Comparison of ENCODE assay signal across 17 cellular contexts in genomic region chr19:42111811-42112210, GRCh38. TPM values are rescaled to one million over a fixed set of nuclear protein-coding genes. Genes with fewer than 3 reads are reported as not detected.
DNase-seq lines count a peak whose midpoint lies in the region; ATAC-seq and TF ChIP-seq lines count a peak whose summit lies in the region.
"Had no signal": no experiment of that assay in that cellular context is flagged by ENCODE, and none has a peak within 500 bp of the region (broad histone marks: within the 10 kb centered on the region; RNA-seq: fewer than 3 reads in every experiment).

No MANE protein-coding gene starts in this region.

- TF ChIP-seq CTCF in natural killer cell (IDR thresholded peaks at IDR 0.05) (no peak), RWPE1 (conservative IDR thresholded peaks at IDR 0.05; ENCODE audit: low read depth) (no peak), epithelial cell of esophagus (IDR thresholded peaks at IDR 0.05; ENCODE audit: insufficient read depth, low read depth, low read length, missing control alignments) (no peak)

- H3K4me1 Mint-ChIP-seq in natural killer cell treated with Interleukin-12 subunit alpha and Interleukin-12 subunit beta and Interleukin-15 and Interleukin-18, amount 100 ng/mL, for 72 hours (ENCODE audit: low read depth in 2 of 2) = peaks cover 27 to 29% of the 10 kb centered on the region in 2 donors
- H3K4me1 Mint-ChIP-seq in natural killer cell = peaks cover 0 to 10% of the 10 kb centered on the region in 2 donors

- peak overlapping the region; percentile 8 to 76 for H3K27ac Mint-ChIP-seq in natural killer cell treated with Interleukin-12 subunit alpha and Interleukin-12 subunit beta and Interleukin-15 and Interleukin-18, amount 100 ng/mL, for 72 hours
- H3K27ac Mint-ChIP-seq in natural killer cell = no peak overlapping the region

- H3K27ac ChIP-seq in RWPE1 = peak overlapping the region; percentile 93
- H3K27ac ChIP-seq: left ventricle myocardium inferior, neutrophil had no signal

- H3K4me3 Mint-ChIP-seq in natural killer cell treated with Interleukin-12 subunit alpha and Interleukin-12 subunit beta and Interleukin-15 and Interleukin-18, amount 100 ng/mL, for 72 hours = no peak overlapping the region
- H3K4me3 Mint-ChIP-seq in natural killer cell = no peak overlapping the region
- H3K4me3 Mint-ChIP-seq: CD14-positive monocyte had no signal

- DNase-seq in natural killer cell treated with Interleukin-12 subunit alpha and Interleukin-12 subunit beta and Interleukin-15 and Interleukin-18, amount 100 ng/mL, for 72 hours (ENCODE audit: low spot score) = no peak
- no peak for DNase-seq in natural killer cell
- peak; percentile 41 for DNase-seq in RWPE1 (ENCODE audit: low spot score)
- peak; percentile 88 for DNase-seq in epithelial cell of esophagus (ENCODE audit: low read depth)
- DNase-seq in central memory CD4-positive, alpha-beta T cell = no peak
- DNase-seq in left lobe of liver (ENCODE audit: low spot score) = no peak
- no peak for DNase-seq in activated CD8-positive, alpha-beta memory T cell treated with anti-CD3 and anti-CD28 coated beads for 24 hours
- DNase-seq: activated CD4-positive, alpha-beta T cell treated with anti-CD3 and anti-CD28 coated beads, Interleukin-2, amount 50 U/mL, for 1 hour; effector CD4-positive, alpha-beta T cell; glutamatergic neuron; left ventricle myocardium inferior; NCI-H1048; NCI-H526 treated with DMSO at 0.1 percent for 48 hours had no signal

- peaks cover 7% of the 10 kb centered on the region for H3K36me3 Mint-ChIP-seq in natural killer cell treated with Interleukin-12 subunit alpha and Interleukin-12 subunit beta and Interleukin-15 and Interleukin-18, amount 100 ng/mL, for 72 hours
- H3K36me3 Mint-ChIP-seq in natural killer cell = peaks cover 10% of the 10 kb centered on the region

- intact Hi-C loops in natural killer cell (cut with micrococcal nuclease) = no loop called here

- H3K27me3 Mint-ChIP-seq in natural killer cell treated with Interleukin-12 subunit alpha and Interleukin-12 subunit beta and Interleukin-15 and Interleukin-18, amount 100 ng/mL, for 72 hours = no peaks in the 10 kb centered on the region
- no peaks in the 10 kb centered on the region for H3K27me3 Mint-ChIP-seq in natural killer cell (ENCODE audit: low read depth in 2 of 2)

- POLR2A ChIA-PET in RWPE1 (lab: Yijun Ruan, JAX; ENCODE audit: low non-redundant PET) = no interaction called here

- no peak overlapping the region for H3K4me3 ChIP-seq in epithelial cell of esophagus (ENCODE audit: low read length)
- H3K4me3 ChIP-seq: left ventricle myocardium inferior had no signal

- ATAC-seq in natural killer cell treated with Interleukin-12 subunit alpha and Interleukin-12 subunit beta and Interleukin-15 and Interleukin-18, amount 100 ng/mL, for 72 hours = no peak
- ATAC-seq in natural killer cell (no peak), left lobe of liver (no peak), HG03442 (IDR thresholded peaks at IDR 0.05; ENCODE audit: unreplicated experiment) (no peak)

- CTCF ChIA-PET in RWPE1 (lab: Yijun Ruan, JAX) = interaction anchor here (0.6 to 0.8 kb wide), 2 partner anchors 16 to 65 kb away, joined by 5 read pairs; no protein-coding TSS in a partner anchor

- no peaks in the 10 kb centered on the region for H3K9me3 Mint-ChIP-seq in natural killer cell treated with Interleukin-12 subunit alpha and Interleukin-12 subunit beta and Interleukin-15 and Interleukin-18, amount 100 ng/mL, for 72 hours
- no peaks in the 10 kb centered on the region for H3K9me3 Mint-ChIP-seq in natural killer cell
- H3K9me3 Mint-ChIP-seq: CD14-positive monocyte had no signal

RNA-seq across cellular contexts. Expression of gene POU2F2, which starts 20.4 kb away (rescaled TPM):
- total RNA-seq in natural killer cell treated with Interleukin-12 subunit alpha and Interleukin-12 subunit beta and Interleukin-15 and Interleukin-18, amount 100 ng/mL, for 72 hours = 10 to 100 TPM; 21.6 to 30.5 TPM
- 10 to 100 TPM; 27.3 to 40.8 (median 29.3) TPM for total RNA-seq in natural killer cell
- 0.83 TPM for total RNA-seq in left lobe of liver
- total RNA-seq: SK-MEL-5 had no signal

RNA-seq across cellular contexts. Expression of gene ZNF574, which starts 35.8 kb away (rescaled TPM):
- 10 to 100 TPM; 14.2 to 16.1 TPM for total RNA-seq in natural killer cell treated with Interleukin-12 subunit alpha and Interleukin-12 subunit beta and Interleukin-15 and Interleukin-18, amount 100 ng/mL, for 72 hours
- total RNA-seq in natural killer cell (10 to 100 TPM; 21.6 to 23.7 (median 23.1) TPM), left lobe of liver (5.4 TPM)

RNA-seq across cellular contexts. Expression of gene GRIK5, which starts 41.8 kb away (rescaled TPM):
- total RNA-seq in natural killer cell treated with Interleukin-12 subunit alpha and Interleukin-12 subunit beta and Interleukin-15 and Interleukin-18, amount 100 ng/mL, for 72 hours = 1 to 10 TPM in 1 of 2 donors, under 1 TPM in 1; 0.21 to 1.0 TPM
- total RNA-seq in natural killer cell (1 to 10 TPM in 1 of 3 donors, under 1 TPM in 1, not detected in 1; 0.31 to 2.1 TPM), left lobe of liver (0.25 TPM)
- total RNA-seq: SK-MEL-5 had no signal

Comparison
In these comparisons a context has a peak if more than half of its experiments do, and no peak if none do; other contexts are left out.
1. H3K27ac Mint-ChIP-seq: peak in natural killer cell treated with Interleukin-12 subunit alpha and Interleukin-12 subunit beta and Interleukin-15 and Interleukin-18, amount 100 ng/mL, for 72 hours (2 of 2); none in natural killer cell (0 of 2).
2. DNase-seq: peak in RWPE1 (single experiment) and epithelial cell of esophagus (single experiment); none in natural killer cell treated with Interleukin-12 subunit alpha and Interleukin-12 subunit beta and Interleukin-15 and Interleukin-18, amount 100 ng/mL, for 72 hours (single experiment), natural killer cell (single experiment), central memory CD4-positive, alpha-beta T cell (single experiment), left lobe of liver (single experiment) and activated CD8-positive, alpha-beta memory T cell treated with anti-CD3 and anti-CD28 coated beads for 24 hours (single experiment).
3. RNA of gene POU2F2, which starts 20.4 kb away (total RNA-seq): 21.6 to 30.5 TPM in natural killer cell treated with Interleukin-12 subunit alpha and Interleukin-12 subunit beta and Interleukin-15 and Interleukin-18, amount 100 ng/mL, for 72 hours and 27.3 to 40.8 TPM in natural killer cell; 0.83 TPM in left lobe of liver (single experiment); every median in the first group is over 10 times any median in the second.